ENCODE assay signal across 21 cellular contexts in the genomic region with DNA sequence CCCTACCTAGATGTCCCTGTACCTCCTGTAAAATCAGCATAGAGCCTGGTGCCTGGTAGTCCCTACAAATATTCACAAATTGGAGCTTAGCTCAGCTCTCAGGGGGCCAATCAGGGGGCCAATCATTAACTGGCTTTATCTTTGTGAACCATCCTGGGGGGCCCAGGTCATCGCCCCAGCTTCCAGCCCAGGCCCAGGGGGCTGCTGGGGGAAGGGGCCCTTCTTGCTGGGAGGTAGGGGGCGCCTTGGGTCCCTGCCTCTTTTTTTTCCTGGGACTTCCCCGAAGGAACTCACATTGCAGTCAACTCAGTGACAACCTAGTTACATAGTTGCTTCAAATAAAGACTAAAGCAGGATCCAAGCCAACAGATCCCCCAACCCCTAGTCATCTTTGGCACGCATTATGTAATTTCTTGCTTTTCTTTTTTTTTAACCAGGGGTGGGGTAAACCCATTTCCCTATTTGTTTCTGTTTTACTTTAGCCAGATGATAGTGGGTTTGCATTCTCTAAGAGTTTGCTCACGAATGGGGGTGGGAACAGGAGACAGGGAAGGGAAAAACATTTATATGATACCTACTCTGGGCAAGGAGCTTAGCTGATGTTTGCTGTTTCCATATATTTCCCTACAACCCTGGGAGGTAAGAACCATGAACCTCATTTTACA. TPM values are rescaled to one million over a fixed set of nuclear protein-coding genes. Genes with fewer than 3 reads are reported as not detected.
A peak's percentile ranks its signal among the peaks of the same experiment; 100 is the strongest.
DNase-seq lines count a peak whose midpoint lies in the region; ATAC-seq, FAIRE-seq and TF ChIP-seq lines count a peak whose summit lies in the region.
"Had no signal": no experiment of that assay in that cellular context is flagged by ENCODE, and none has a peak within 500 bp of the region (broad histone marks: within the 10 kb centered on the region; RNA-seq: fewer than 3 reads in every experiment).

No MANE protein-coding gene starts in this region.

- H3K79me2 ChIP-seq in HepG2 (ENCODE audit: insufficient read depth, low read length) (no peaks in the 10 kb centered on the region), astrocyte (ENCODE audit: insufficient read depth, low read length) (no peaks in the 10 kb centered on the region)

- POLR2A ChIA-PET in HepG2 (lab: Yijun Ruan, JAX): no interaction called here

- H4K20me1 ChIP-seq in HepG2 (ENCODE audit: insufficient read depth, low read length) (no peaks in the 10 kb centered on the region), astrocyte (ENCODE audit: insufficient read depth, low read length) (no peaks in the 10 kb centered on the region)

- BruUV-seq in HepG2 (replicated peaks; lab: Mats Ljungman, UMichigan): no TSS peak

- H3K27ac ChIP-seq in HepG2 (ENCODE audit: extremely low read length, insufficient read depth, low read length) (no peak overlapping the region), right lobe of liver (no peak overlapping the region), astrocyte (ENCODE audit: low read depth, low read length) (no peak overlapping the region)
- H3K27ac ChIP-seq: esophagus muscularis mucosa, heart right ventricle, skin epidermis, transverse colon had no signal

- peak; percentile 34 for FAIRE-seq in HepG2 (lab: Jason Lieb, UNC)
- no peak for FAIRE-seq in astrocyte (lab: Jason Lieb, UNC)
- FAIRE-seq: A204.1, H54, keratinocyte had no signal

- DNase-seq in HepG2 (ENCODE audit: low spot score) (no peak), right lobe of liver (no peak), astrocyte (ENCODE audit: low read depth) (peak; percentile 61), kidney tubule cell (ENCODE audit: low spot score) (peak; percentile 39), SKM-1 treated with dmso at 0.1 percent for 144 hours (lab: John Stamatoyannopoulos, UW; ENCODE audit: unreplicated experiment) (no peak)
- no peak for DNase-seq in activated CD4-positive, alpha-beta T cell treated with anti-CD3 and anti-CD28 coated beads for 1 hour
- DNase-seq: activated CD4-positive, alpha-beta T cell treated with anti-CD3 and anti-CD28 coated beads for 4 hours; activated CD8-positive, alpha-beta memory T cell treated with anti-CD3 and anti-CD28 coated beads, Interleukin-2, amount 50 U/mL, for 48 hours; activated naive CD4-positive, alpha-beta T cell; heart right ventricle; NCI-H1694 treated with DMSO at 0.1 percent for 48 hours; T-helper 9 cell; transverse colon had no signal

- in situ Hi-C loops in HepG2 (cut with HindIII; ENCODE audit: extremely low pct_ligation_motif_present, low pct_unique_long_range_greater_than_20kb): no loop called here

- TF ChIP-seq CTCF in HepG2 (CRISPR knock-in tag; IDR thresholded peaks at IDR 0.05) (peak; percentile 20; the same call in 1 of the 2 replicates), right lobe of liver (IDR thresholded peaks at IDR 0.05) (no peak), astrocyte (IDR thresholded peaks at IDR 0.05; ENCODE audit: insufficient read depth, low read depth, low read length) (no peak)

- H3K27me3 ChIP-seq in HepG2 (ENCODE audit: control insufficient read depth in 1 of 2, insufficient read depth in 2 of 2, low read length in 2 of 2) (peaks cover 11 to 41% of the 10 kb centered on the region in 2 experiments; a peak in 4 of 5 replicates), right lobe of liver (no peaks in the 10 kb centered on the region), astrocyte (ENCODE audit: insufficient read depth, low read length) (peaks cover 29% of the 10 kb centered on the region)
- H3K27me3 ChIP-seq: heart right ventricle, transverse colon had no signal

- WGBS in HepG2 (ENCODE audit: low lambda C conversion rate): 1% methylated on average over 4 of the region's 5 CpGs
- 44% methylated on average over 5 of the region's 5 CpGs for WGBS in right lobe of liver (ENCODE audit: insufficient coverage, low coverage, low lambda C conversion rate, missing lambda C conversion rate)

- H3K4me1 Mint-ChIP-seq in astrocyte (ENCODE audit: low read depth, unreplicated experiment): peaks cover 21% of the 10 kb centered on the region

- no peak for TF ChIP-seq POLR2A in HepG2 (IDR thresholded peaks at IDR 0.05; ENCODE audit: insufficient read depth in 1 of 2, low read depth in 2 of 2, low read length in 2 of 2)
- TF ChIP-seq POLR2A in right lobe of liver (IDR thresholded peaks at IDR 0.05): no peak

- H2AFZ ChIP-seq in HepG2 (ENCODE audit: low read length): no peak overlapping the region
- H2AFZ ChIP-seq in astrocyte (ENCODE audit: low read depth, low read length): no peak overlapping the region

- ATAC-seq in HepG2 (no peak), right lobe of liver (no peak), HG02938 (IDR thresholded peaks at IDR 0.05; ENCODE audit: unreplicated experiment) (no peak), GM21515 (IDR thresholded peaks at IDR 0.05; ENCODE audit: unreplicated experiment) (no peak)
- ATAC-seq: heart right ventricle; stimulated activated memory B cell treated with anti-CD40 and anti-IgM and Interleukin-4, amounts not matched to agents 10 μg/mL and 1 μg/mL and 100 μg/mL, for 72 hours had no signal

- CTCF ChIA-PET in HepG2 (lab: Yijun Ruan, JAX; ENCODE audit: low intra/inter-chr PET ratio, low total read pairs): no interaction called here

- TF ChIP-seq RAD21 in HepG2 (CRISPR knock-in tag; IDR thresholded peaks at IDR 0.05): no peak

- H3K4me2 ChIP-seq in HepG2 (ENCODE audit: low read depth, low read length) (no peak overlapping the region; the same call in 1 of the 2 replicates), astrocyte (ENCODE audit: low read length) (no peak overlapping the region)

- H3K9me3 Mint-ChIP-seq in astrocyte (ENCODE audit: unreplicated experiment): no peaks in the 10 kb centered on the region
- H3K9me3 Mint-ChIP-seq: stimulated activated memory B cell treated with anti-CD40 and anti-IgM and Interleukin-4, amounts not matched to agents 10 μg/mL and 1 μg/mL and 100 μg/mL, for 72 hours had no signal

- intact Hi-C loops in HepG2 (cut with micrococcal nuclease; ENCODE audit: unreplicated experiment): loop anchor here (10.0 kb wide), 1 partner anchor 1872 kb away; no protein-coding TSS in a partner anchor
- intact Hi-C loops in right lobe of liver (cut with DNase I): loop anchor here in 1 of 2 donors (10.0 kb wide), 1 partner anchor 48 kb away; no protein-coding TSS in a partner anchor

- H3K36me3 ChIP-seq in HepG2 (replicated peaks in 1 of 2; ENCODE audit: control insufficient read depth in 1 of 2, insufficient read depth in 2 of 2, low read length in 2 of 2) (no peaks in the 10 kb centered on the region), right lobe of liver (no peaks in the 10 kb centered on the region), astrocyte (ENCODE audit: insufficient read depth, low read length) (no peaks in the 10 kb centered on the region)
- H3K36me3 ChIP-seq: esophagus muscularis mucosa, heart right ventricle, transverse colon had no signal

- no peak overlapping the region for H3K4me3 Mint-ChIP-seq in astrocyte (ENCODE audit: unreplicated experiment)
- H3K4me3 Mint-ChIP-seq: stimulated activated memory B cell treated with anti-CD40 and anti-IgM and Interleukin-4, amounts not matched to agents 10 μg/mL and 1 μg/mL and 100 μg/mL, for 72 hours had no signal

- H3K9me3 ChIP-seq in HepG2 (ENCODE audit: low read length) (no peaks in the 10 kb centered on the region), right lobe of liver (no peaks in the 10 kb centered on the region), astrocyte (ENCODE audit: insufficient read depth, low read depth, low read length) (no peaks in the 10 kb centered on the region)
- H3K9me3 ChIP-seq: esophagus muscularis mucosa, heart right ventricle, transverse colon had no signal

- H3K36me3 Mint-ChIP-seq in astrocyte (ENCODE audit: low read depth, unreplicated experiment): peaks cover 2% of the 10 kb centered on the region
- H3K36me3 Mint-ChIP-seq: stimulated activated memory B cell treated with anti-CD40 and anti-IgM and Interleukin-4, amounts not matched to agents 10 μg/mL and 1 μg/mL and 100 μg/mL, for 72 hours had no signal

- H3K4me3 ChIP-seq in HepG2 (replicated peaks in 1 of 3; ENCODE audit: insufficient read depth in 1 of 3, low read depth in 2 of 3, low read length in 3 of 3): no peak overlapping the region
- no peak overlapping the region for H3K4me3 ChIP-seq in right lobe of liver
- no peak overlapping the region for H3K4me3 ChIP-seq in astrocyte (ENCODE audit: insufficient read depth, low read depth, low read length)
- H3K4me3 ChIP-seq: esophagus muscularis mucosa, heart right ventricle, skin epidermis, transverse colon had no signal

- H3K27ac Mint-ChIP-seq in astrocyte (ENCODE audit: unreplicated experiment): no peak overlapping the region
- H3K27ac Mint-ChIP-seq: stimulated activated memory B cell treated with anti-CD40 and anti-IgM and Interleukin-4, amounts not matched to agents 10 μg/mL and 1 μg/mL and 100 μg/mL, for 72 hours had no signal

- TF ChIP-seq EP300 in HepG2 (IDR thresholded peaks at IDR 0.05; ENCODE audit: low read depth in 2 of 2, low read length in 2 of 2) (no peak), HepG2 (CRISPR knock-in tag; IDR thresholded peaks at IDR 0.05; ENCODE audit: borderline replicate concordance) (no peak)

- peaks cover 90% of the 10 kb centered on the region for H3K4me1 ChIP-seq in HepG2 (ENCODE audit: insufficient read depth, low read length)
- peaks cover 0 to 15% (median 4%) of the 10 kb centered on the region in 4 donors for H3K4me1 ChIP-seq in right lobe of liver
- no peaks in the 10 kb centered on the region for H3K4me1 ChIP-seq in astrocyte (ENCODE audit: insufficient read depth, low read length)

- peaks cover 62% of the 10 kb centered on the region for H3K27me3 Mint-ChIP-seq in astrocyte (ENCODE audit: low read depth, unreplicated experiment)

- H3K9ac ChIP-seq in HepG2 (ENCODE audit: insufficient read depth, low read depth, low read length): no peak overlapping the region
- H3K9ac ChIP-seq in astrocyte (ENCODE audit: low read length): no peak overlapping the region

RNA-seq across cellular contexts. Expression of a gene that starts 6.7 kb away (rescaled TPM):
- total RNA-seq in HepG2 (2016; rRNA removed; fragmentation: Illumina TruSeq; extraction: Trizol) (34.1 and 68.1 TPM in 2 replicates), right lobe of liver (100 to 1,000 TPM in 5 of 6 experiments, 10 to 100 TPM in 1; 91.3 to 571 (median 132) TPM), astrocyte (144 and 154 TPM in 2 replicates)
- 13.4 and 14.2 TPM in 2 replicates for total RNA-seq in HepG2 (2016; cell fraction: cytosol; rRNA removed; fragmentation: Illumina TruSeq; extraction: Trizol; ENCODE audit: low read depth)
- 26.8 and 72.7 TPM in 2 replicates for total RNA-seq in HepG2 (2016; cell fraction: insoluble cytoplasmic fraction; rRNA removed; fragmentation: Illumina TruSeq; extraction: Trizol)
- 33.1 and 34.4 TPM in 2 replicates for total RNA-seq in HepG2 (2016; cell fraction: membrane; rRNA removed; fragmentation: Illumina TruSeq; extraction: Trizol)
- 81.5 and 95.8 TPM in 2 replicates for total RNA-seq in HepG2 (2016; cell fraction: nucleus; rRNA removed; fragmentation: Illumina TruSeq; extraction: Trizol)
- polyA plus RNA-seq in HepG2 (2011; rRNA removed): 629 and 1,104 TPM in 2 replicates
- polyA plus RNA-seq in HepG2 (2011; cell fraction: cytosol; rRNA removed): 292 and 298 TPM in 2 replicates
- 3,652 and 4,474 TPM in 2 replicates for polyA plus RNA-seq in HepG2 (2011; cell fraction: nucleus; rRNA removed)
- 463 and 546 TPM in 2 replicates for polyA plus RNA-seq in HepG2 (2012)
- 9.2 and 10.7 TPM in 2 replicates for polyA plus RNA-seq in HepG2 (2016; cell fraction: cytosol; fragmentation: Illumina TruSeq; extraction: Trizol; ENCODE audit: low read depth)
- 34.1 and 41.6 TPM in 2 replicates for polyA plus RNA-seq in HepG2 (2016; cell fraction: insoluble cytoplasmic fraction; fragmentation: Illumina TruSeq; extraction: Trizol; ENCODE audit: low read depth)
- 24.8 and 25.3 TPM in 2 replicates for polyA plus RNA-seq in HepG2 (2016; cell fraction: membrane; fragmentation: Illumina TruSeq; extraction: Trizol; ENCODE audit: low read depth)
- polyA plus RNA-seq in HepG2 (2016; cell fraction: nucleus; fragmentation: Illumina TruSeq; extraction: Trizol; ENCODE audit: insufficient read depth, low read depth): 253 and 267 TPM in 2 replicates
- 238 and 645 TPM in 2 replicates for polyA minus RNA-seq in HepG2 (2011; rRNA and poly(A)+ RNA removed; ENCODE audit: low replicate concordance)
- polyA minus RNA-seq in HepG2 (2011; cell fraction: cytosol; rRNA and poly(A)+ RNA removed): 122 and 136 TPM in 2 replicates
- polyA minus RNA-seq in HepG2 (2011; cell fraction: nucleus; rRNA and poly(A)+ RNA removed): 312 and 405 TPM in 2 replicates

Comparison
In these comparisons a context has a peak if more than half of its experiments do, and no peak if none do; other contexts are left out.
1. DNase-seq: peak in astrocyte (single experiment) and kidney tubule cell (single experiment); none in HepG2 (single experiment), right lobe of liver (0 of 3), activated CD4-positive, alpha-beta T cell treated with anti-CD3 and anti-CD28 coated beads for 1 hour (single experiment) and SKM-1 treated with dmso at 0.1 percent for 144 hours (single experiment).